ENCODE assay signal across 8 cellular contexts in the genomic region with DNA sequence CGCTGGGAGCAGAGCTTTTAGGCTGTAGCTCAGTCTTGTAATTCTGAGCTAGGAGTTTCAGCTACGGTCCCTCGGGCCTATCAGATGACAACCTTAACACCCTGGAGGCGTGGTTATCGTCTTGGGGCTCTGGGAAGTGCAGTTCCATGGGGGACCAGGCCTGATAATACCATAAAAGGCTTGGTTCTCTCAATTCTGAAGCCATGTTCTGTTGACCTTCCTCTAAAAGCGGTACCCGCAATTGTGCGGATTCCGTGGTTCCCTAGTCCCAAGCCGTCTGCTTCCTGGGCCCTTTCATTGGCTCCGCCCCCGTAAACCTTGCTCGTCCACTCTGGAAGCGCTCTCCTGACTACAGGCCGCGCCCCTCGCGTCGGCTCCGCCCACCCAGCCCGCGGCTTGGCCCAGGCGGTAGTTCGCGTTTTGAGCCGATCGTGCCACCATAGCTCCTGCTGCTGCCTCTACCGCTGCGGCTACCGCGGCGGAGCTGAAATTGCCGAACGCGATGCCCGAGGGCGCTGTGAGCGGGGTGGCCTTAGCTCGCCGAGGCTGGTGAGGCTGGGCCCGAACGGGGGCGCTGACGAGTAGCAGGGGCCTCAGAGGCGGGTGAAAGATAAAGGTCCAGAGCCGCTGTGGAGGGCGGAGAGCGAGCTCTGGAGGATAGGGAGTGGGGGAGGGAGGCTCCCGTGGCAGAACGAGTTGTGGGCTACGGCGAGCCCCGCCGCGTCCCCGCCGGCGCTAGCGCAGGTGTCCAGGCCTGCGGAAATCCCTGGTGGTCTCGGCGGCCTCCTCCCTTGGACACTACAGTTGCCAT. TPM values are rescaled to one million over a fixed set of nuclear protein-coding genes. Genes with fewer than 3 reads are reported as not detected.
DNase-seq lines count a peak whose midpoint lies in the region; ATAC-seq and TF ChIP-seq lines count a peak whose summit lies in the region.

A gene with protein sequence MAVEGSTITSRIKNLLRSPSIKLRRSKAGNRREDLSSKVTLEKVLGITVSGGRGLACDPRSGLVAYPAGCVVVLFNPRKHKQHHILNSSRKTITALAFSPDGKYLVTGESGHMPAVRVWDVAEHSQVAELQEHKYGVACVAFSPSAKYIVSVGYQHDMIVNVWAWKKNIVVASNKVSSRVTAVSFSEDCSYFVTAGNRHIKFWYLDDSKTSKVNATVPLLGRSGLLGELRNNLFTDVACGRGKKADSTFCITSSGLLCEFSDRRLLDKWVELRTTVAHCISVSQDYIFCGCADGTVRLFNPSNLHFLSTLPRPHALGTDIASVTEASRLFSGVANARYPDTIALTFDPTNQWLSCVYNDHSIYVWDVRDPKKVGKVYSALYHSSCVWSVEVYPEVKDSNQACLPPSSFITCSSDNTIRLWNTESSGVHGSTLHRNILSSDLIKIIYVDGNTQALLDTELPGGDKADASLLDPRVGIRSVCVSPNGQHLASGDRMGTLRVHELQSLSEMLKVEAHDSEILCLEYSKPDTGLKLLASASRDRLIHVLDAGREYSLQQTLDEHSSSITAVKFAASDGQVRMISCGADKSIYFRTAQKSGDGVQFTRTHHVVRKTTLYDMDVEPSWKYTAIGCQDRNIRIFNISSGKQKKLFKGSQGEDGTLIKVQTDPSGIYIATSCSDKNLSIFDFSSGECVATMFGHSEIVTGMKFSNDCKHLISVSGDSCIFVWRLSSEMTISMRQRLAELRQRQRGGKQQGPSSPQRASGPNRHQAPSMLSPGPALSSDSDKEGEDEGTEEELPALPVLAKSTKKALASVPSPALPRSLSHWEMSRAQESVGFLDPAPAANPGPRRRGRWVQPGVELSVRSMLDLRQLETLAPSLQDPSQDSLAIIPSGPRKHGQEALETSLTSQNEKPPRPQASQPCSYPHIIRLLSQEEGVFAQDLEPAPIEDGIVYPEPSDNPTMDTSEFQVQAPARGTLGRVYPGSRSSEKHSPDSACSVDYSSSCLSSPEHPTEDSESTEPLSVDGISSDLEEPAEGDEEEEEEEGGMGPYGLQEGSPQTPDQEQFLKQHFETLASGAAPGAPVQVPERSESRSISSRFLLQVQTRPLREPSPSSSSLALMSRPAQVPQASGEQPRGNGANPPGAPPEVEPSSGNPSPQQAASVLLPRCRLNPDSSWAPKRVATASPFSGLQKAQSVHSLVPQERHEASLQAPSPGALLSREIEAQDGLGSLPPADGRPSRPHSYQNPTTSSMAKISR (N-terminal part only) (plus strand): TSS at position 423 of the 811 bp plus-strand sequence. CDS start 792 bp downstream, outside the sequence.

- TF ChIP-seq CTCF in GM10248 (IDR thresholded peaks at IDR 0.05; ENCODE audit: control extremely low read depth, extremely low read depth, low read depth, missing control alignments): peak; percentile 88
- peak; percentile 71 for TF ChIP-seq CTCF in NB4 (IDR thresholded peaks at IDR 0.05; ENCODE audit: low read depth, low read length)

- ATAC-seq in HG02571 (IDR thresholded peaks at IDR 0.05; ENCODE audit: unreplicated experiment): peak; percentile 85

- H3K27ac Mint-ChIP-seq in activated naive CD4-positive, alpha-beta T cell treated with anti-CD3 and anti-CD28 coated beads, Interleukin-2, amount 10 ng/mL, durations not matched to agents 7 days and 5 days: peak within 1 kb of the TSS; percentile 97

- CTCF ChIA-PET in GM10248 (lab: Yijun Ruan, JAX): interaction anchor here (0.7 to 20.0 kb wide), 48 partner anchors 8 to 410 kb away, joined by 3 to 316 read pairs (median 5); a partner anchor contains a TSS
- CTCF ChIA-PET in activated naive CD4-positive, alpha-beta T cell treated with anti-CD3 and anti-CD28 coated beads, Interleukin-2, amount 10 ng/mL, durations not matched to agents 7 days and 5 days (lab: Charles Lee): interaction anchor here (0.6 to 6.4 kb wide), 26 partner anchors 9 to 308 kb away, joined by 3 to 253 read pairs (median 7); no protein-coding TSS in a partner anchor

- TF ChIP-seq POLR2A in NB4 (IDR thresholded peaks at IDR 0.05; ENCODE audit: extremely low read depth, insufficient read length): peak; percentile 55

- no peaks in the 10 kb centered on the region for H3K27me3 Mint-ChIP-seq in activated naive CD4-positive, alpha-beta T cell treated with anti-CD3 and anti-CD28 coated beads, Interleukin-2, amount 10 ng/mL, durations not matched to agents 7 days and 5 days

- peak within 1 kb of the TSS; percentile 2; the same call in 1 of the 2 replicates for H3K27ac ChIP-seq in SK-N-MC
- H3K27ac ChIP-seq in temporal lobe (ENCODE audit: low read depth, low read length): peak within 1 kb of the TSS; percentile 67

- POLR2A ChIA-PET in GM10248 (lab: Yijun Ruan, JAX): interaction anchor here (0.5 to 1.4 kb wide), 4 partner anchors 8 to 658 kb away, joined by 3 to 6 read pairs (median 4); a partner anchor contains a TSS

- DNase-seq in GM10248 (ENCODE audit: extremely low spot score) (peak; percentile 97), NB4 (ENCODE audit: low read depth) (peak; percentile 99), SK-N-MC (ENCODE audit: low read depth, low spot score) (peak; percentile 78), globus pallidus (ENCODE audit: low spot score) (peak; percentile 97), nucleus accumbens (lab: John Stamatoyannopoulos, UW) (peak; percentile 79 to 98 (median 95))
- peak; percentile 99 for DNase-seq in activated naive CD4-positive, alpha-beta T cell treated with anti-CD3 and anti-CD28 coated beads, Interleukin-2, amount 10 ng/mL, durations not matched to agents 7 days and 5 days

- no peaks in the 10 kb centered on the region for H3K9me3 ChIP-seq in SK-N-MC (ENCODE audit: low read depth, low read length)

- peaks cover 61% of the 10 kb centered on the region for H3K4me1 Mint-ChIP-seq in activated naive CD4-positive, alpha-beta T cell treated with anti-CD3 and anti-CD28 coated beads, Interleukin-2, amount 10 ng/mL, durations not matched to agents 7 days and 5 days

- H3K4me3 ChIP-seq in NB4 (ENCODE audit: low read depth, low read length): peak within 1 kb of the TSS; percentile 76
- peak within 1 kb of the TSS; percentile 92 for H3K4me3 ChIP-seq in SK-N-MC

- H3K4me3 Mint-ChIP-seq in activated naive CD4-positive, alpha-beta T cell treated with anti-CD3 and anti-CD28 coated beads, Interleukin-2, amount 10 ng/mL, durations not matched to agents 7 days and 5 days: peak within 1 kb of the TSS; percentile 95

- H3K36me3 ChIP-seq in SK-N-MC (ENCODE audit: insufficient read depth, low read length): no peaks in the 10 kb centered on the region

- H3K9me3 Mint-ChIP-seq in activated naive CD4-positive, alpha-beta T cell treated with anti-CD3 and anti-CD28 coated beads, Interleukin-2, amount 10 ng/mL, durations not matched to agents 7 days and 5 days: no peaks in the 10 kb centered on the region

- peak within 1 kb of the TSS; percentile 77 for H3K9ac ChIP-seq in SK-N-MC (ENCODE audit: insufficient read length)

- peaks cover 6% of the 10 kb centered on the region for H3K36me3 Mint-ChIP-seq in activated naive CD4-positive, alpha-beta T cell treated with anti-CD3 and anti-CD28 coated beads, Interleukin-2, amount 10 ng/mL, durations not matched to agents 7 days and 5 days

RNA-seq across cellular contexts. Expression of the gene that starts here (rescaled TPM):
- total RNA-seq in temporal lobe: 34.7 TPM

Comparison
In these comparisons a context has a peak if more than half of its experiments do, and no peak if none do; other contexts are left out.
1. Peak in every context shown above with its lines: DNase-seq, ATAC-seq, H3K4me3 ChIP-seq and H3K27ac ChIP-seq.